ENCODE assay signal across 16 cellular contexts in the genomic region with DNA sequence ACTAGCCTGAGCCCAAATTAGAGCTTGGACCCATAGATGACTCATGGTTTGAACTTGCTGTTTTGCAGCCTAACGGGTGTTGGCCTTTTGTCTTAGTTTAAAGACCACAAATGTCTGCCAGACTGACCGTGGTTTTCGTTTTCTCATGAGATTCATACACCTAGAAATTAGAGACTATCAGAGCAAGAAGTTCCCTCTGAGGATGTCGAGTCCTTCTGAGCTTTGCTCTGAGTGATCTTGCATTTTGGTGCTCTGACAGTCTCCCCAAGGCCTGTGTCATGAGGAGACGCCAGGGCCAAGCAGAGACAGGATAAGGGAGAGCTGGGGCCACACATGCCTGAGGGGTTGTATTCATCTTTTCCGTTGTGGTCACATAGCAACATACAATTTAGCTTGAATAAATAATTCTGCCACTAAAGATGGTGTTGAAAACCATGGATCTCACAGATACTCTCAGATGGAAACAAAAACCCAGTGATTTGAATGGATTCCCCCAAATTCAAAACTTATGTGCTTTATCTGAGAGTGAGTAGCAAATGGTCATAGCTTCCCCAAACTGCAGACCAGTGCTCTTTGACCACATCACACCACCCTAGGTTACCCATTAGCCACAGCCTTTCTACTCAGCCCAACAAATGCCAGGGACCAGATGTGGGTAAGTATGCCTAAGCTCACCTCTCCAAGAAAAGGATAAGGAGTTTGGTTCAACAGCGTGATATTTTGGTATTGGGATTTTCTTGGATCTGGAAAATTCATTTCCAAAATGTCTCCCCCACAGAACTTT.
A peak's percentile ranks its signal among the peaks of the same experiment; 100 is the strongest.
DNase-seq lines count a peak whose midpoint lies in the region; ATAC-seq and TF ChIP-seq lines count a peak whose summit lies in the region.
"Had no signal": no experiment of that assay in that cellular context is flagged by ENCODE, and none has a peak within 500 bp of the region (broad histone marks: within the 10 kb centered on the region; RNA-seq: fewer than 3 reads in every experiment).

No MANE protein-coding gene starts in this region.

- no peaks in the 10 kb centered on the region for H3K36me3 Mint-ChIP-seq in HFFc6 (ENCODE audit: low read depth)
- no peaks in the 10 kb centered on the region for H3K36me3 Mint-ChIP-seq in nephron progenitor cell (ENCODE audit: low read depth)

- H3K27ac Mint-ChIP-seq in HFFc6 (peak overlapping the region; percentile 98), nephron progenitor cell (peak overlapping the region; percentile 77)
- H3K27ac Mint-ChIP-seq: stimulated activated naive CD8-positive, alpha-beta T cell treated with anti-CD3 and anti-CD28 coated beads, Interleukin-15, amount 100 ng/mL, for 72 hours had no signal

- no peaks in the 10 kb centered on the region for H3K9me3 Mint-ChIP-seq in HFFc6
- peaks cover 10% of the 10 kb centered on the region for H3K9me3 Mint-ChIP-seq in nephron progenitor cell

- no peak overlapping the region for H3K4me3 ChIP-seq in astrocyte of the spinal cord (ENCODE audit: low read depth, low read length)
- H3K4me3 ChIP-seq: body of pancreas had no signal

- H3K27me3 Mint-ChIP-seq in HFFc6 (ENCODE audit: insufficient read depth) (no peaks in the 10 kb centered on the region; the same call in 1 of the 2 replicates), nephron progenitor cell (ENCODE audit: low read depth, poor library complexity) (peaks cover 6% of the 10 kb centered on the region)
- H3K27me3 Mint-ChIP-seq: stimulated activated naive CD8-positive, alpha-beta T cell treated with anti-CD3 and anti-CD28 coated beads, Interleukin-15, amount 100 ng/mL, for 72 hours had no signal

- DNase-seq in ELR (ENCODE audit: low read depth), result peak; percentile 87
- peak; percentile 85 for DNase-seq in HFFc6
- peak; percentile 67 for DNase-seq in astrocyte of the spinal cord (ENCODE audit: low read depth, low spot score)
- no peak for DNase-seq in nephron progenitor cell
- DNase-seq in GM19240 (ENCODE audit: insufficient read length, low spot score), result no peak
- DNase-seq: activated T-cell treated with anti-CD3 and anti-CD28 coated beads, Interleukin-2, amount 50 U/mL, for 48 hours; body of pancreas; mesendoderm; NCI-H1092 treated with DMSO at 0.1 percent for 48 hours; NCI-H526; SHP77 treated with DMSO at 0.1 percent for 48 hours; stimulated activated CD4-positive, alpha-beta T cell treated with anti-CD3 and anti-CD28 coated beads, Interleukin-4, amount 100 ng/mL, for 1 hour; stimulated activated naive CD8-positive, alpha-beta T cell treated with anti-CD3 and anti-CD28 coated beads, Interleukin-15, amount 100 ng/mL, for 72 hours had no signal

- H3K4me3 Mint-ChIP-seq in HFFc6 (peak overlapping the region; percentile 84), nephron progenitor cell (no peak overlapping the region)
- H3K4me3 Mint-ChIP-seq: stimulated activated naive CD8-positive, alpha-beta T cell treated with anti-CD3 and anti-CD28 coated beads, Interleukin-15, amount 100 ng/mL, for 72 hours had no signal

- TF ChIP-seq CTCF in HFFc6 (IDR thresholded peaks at IDR 0.05) (no peak), astrocyte of the spinal cord (IDR thresholded peaks at IDR 0.05; ENCODE audit: low read depth, low read length) (no peak), nephron progenitor cell (IDR thresholded peaks at IDR 0.05) (no peak)

- H3K4me1 Mint-ChIP-seq in HFFc6 (ENCODE audit: low read depth), result peaks cover 25% of the 10 kb centered on the region
- no peaks in the 10 kb centered on the region for H3K4me1 Mint-ChIP-seq in nephron progenitor cell
- H3K4me1 Mint-ChIP-seq: stimulated activated naive CD8-positive, alpha-beta T cell treated with anti-CD3 and anti-CD28 coated beads, Interleukin-15, amount 100 ng/mL, for 72 hours had no signal

- in situ Hi-C loops in astrocyte of the spinal cord (cut with HindIII; ENCODE audit: low sequenced_read_pairs), result no loop called here

- ATAC-seq in HG02973 (IDR thresholded peaks at IDR 0.05; ENCODE audit: unreplicated experiment) (no peak), HG02981 (IDR thresholded peaks at IDR 0.05; ENCODE audit: unreplicated experiment) (no peak), HG03342 (IDR thresholded peaks at IDR 0.05; ENCODE audit: unreplicated experiment) (no peak)
- ATAC-seq: body of pancreas; stimulated activated naive CD8-positive, alpha-beta T cell treated with anti-CD3 and anti-CD28 coated beads, Interleukin-15, amount 100 ng/mL, for 72 hours had no signal

Comparison
In these comparisons a context has a peak if more than half of its experiments do, and no peak if none do; other contexts are left out.
1. DNase-seq: peak in ELR (single experiment), HFFc6 (single experiment) and astrocyte of the spinal cord (single experiment); none in nephron progenitor cell (single experiment) and GM19240 (single experiment).